Comparison of ENCODE assay signal across 8 cellular contexts in genomic region chrX:47560831-47561652, GRCh38. TPM values are rescaled to one million over a fixed set of nuclear protein-coding genes. Genes with fewer than 3 reads are reported as not detected.
DNase-seq lines count a peak whose midpoint lies in the region; ATAC-seq and TF ChIP-seq lines count a peak whose summit lies in the region.

ARAF (plus strand) TSS chrX:47561205; CDS start chrX:47562968, 1,763 bp downstream.

- TF ChIP-seq CTCF in left ventricle myocardium inferior (IDR thresholded peaks at IDR 0.05; ENCODE audit: borderline replicate concordance) (no peak), prostate gland (IDR thresholded peaks at IDR 0.05) (no peak)

- peak within 1 kb of the TSS; percentile 73 for H3K4me3 ChIP-seq in left ventricle myocardium inferior
- peak within 1 kb of the TSS; percentile 52 to 54 for H3K4me3 ChIP-seq in prostate gland
- H3K4me3 ChIP-seq in urinary bladder (ENCODE audit: low read depth, low read length), result peak within 1 kb of the TSS; percentile 56

- TF ChIP-seq POLR2A in prostate gland (IDR thresholded peaks at IDR 0.05), result peak; percentile 35

- H3K27me3 ChIP-seq in left ventricle myocardium inferior (ENCODE audit: low read depth) (no peaks in the 10 kb centered on the region), prostate gland (replicated peaks; ENCODE audit: insufficient read depth) (no peaks in the 10 kb centered on the region)

- intact Hi-C loops in left ventricle myocardium inferior (cut with micrococcal nuclease) (no loop called here), prostate gland (cut with DNase I) (no loop called here)

- WGBS in prostate gland, result 0% methylated on average over 14 of the region's 61 CpGs
- under 1% methylated on average over 61 of the region's 61 CpGs for WGBS in urinary bladder

- DNase-seq in NCI-H187 (lab: John Stamatoyannopoulos, UW) (peak; percentile 88 to 93), T-helper 2 cell (peak; percentile 76 to 99 (median 93)), left ventricle myocardium inferior (peak; percentile 95), prostate gland (ENCODE audit: low spot score) (peak; percentile 95)

- peak; percentile 92 for ATAC-seq in GM18498 (IDR thresholded peaks at IDR 0.05; ENCODE audit: unreplicated experiment)
- ATAC-seq in HG02938 (IDR thresholded peaks at IDR 0.05; ENCODE audit: unreplicated experiment), result peak; percentile 89

- H3K4me1 ChIP-seq in left ventricle myocardium inferior, result peaks cover 17% of the 10 kb centered on the region
- no peaks in the 10 kb centered on the region for H3K4me1 ChIP-seq in prostate gland (replicated peaks)
- no peaks in the 10 kb centered on the region for H3K4me1 ChIP-seq in urinary bladder (ENCODE audit: insufficient read depth)

- H3K27ac ChIP-seq in angular gyrus (ENCODE audit: low read depth, low read length) (peak within 1 kb of the TSS; percentile 97), left ventricle myocardium inferior (replicated peaks) (peak within 1 kb of the TSS; percentile 98), prostate gland (peak within 1 kb of the TSS; percentile 94 to 95), urinary bladder (ENCODE audit: low read depth) (peak within 1 kb of the TSS; percentile 97)

- H3K9me3 ChIP-seq in left ventricle myocardium inferior (replicated peaks), result no peaks in the 10 kb centered on the region
- H3K9me3 ChIP-seq in prostate gland, result no peaks in the 10 kb centered on the region

- H3K36me3 ChIP-seq in left ventricle myocardium inferior (peaks cover 25% of the 10 kb centered on the region), prostate gland (no peaks in the 10 kb centered on the region), urinary bladder (ENCODE audit: insufficient read depth) (peaks cover 2% of the 10 kb centered on the region)

RNA-seq across cellular contexts. Expression of gene ARAF, which starts in this region (rescaled TPM):
- total RNA-seq in left ventricle myocardium inferior (76.4 TPM), prostate gland (10 to 100 TPM; 55.4 to 69.3 TPM), urinary bladder (12.3 TPM)
- 45.4 TPM for polyA plus RNA-seq in urinary bladder

Comparison
In these comparisons a context has a peak if more than half of its experiments do, and no peak if none do; other contexts are left out.
1. Peak in every context shown above with its lines: DNase-seq, ATAC-seq, H3K4me3 ChIP-seq and H3K27ac ChIP-seq.